ENCODE assay signal across 31 cellular contexts in the genomic region with DNA sequence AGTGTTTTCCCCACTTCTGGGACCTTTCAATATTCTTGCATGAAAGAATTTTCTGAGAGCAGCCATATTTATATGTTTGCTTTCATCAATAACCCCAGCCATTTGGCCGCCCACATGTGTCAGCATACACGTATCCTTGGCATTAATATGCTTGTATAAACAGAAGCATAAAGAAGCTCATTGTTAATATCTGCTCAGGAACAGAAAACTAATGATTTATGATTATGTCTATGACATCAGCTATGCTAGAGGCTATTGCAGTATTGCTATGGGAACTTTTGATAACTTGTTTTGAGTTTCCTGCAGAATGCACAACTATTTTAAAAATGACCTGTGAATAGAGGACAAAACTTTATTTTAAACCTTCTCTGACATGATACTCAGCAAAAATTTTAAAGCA.
"Had no signal": no experiment of that assay in that cellular context is flagged by ENCODE, and none has a peak within 500 bp of the region (broad histone marks: within the 10 kb centered on the region; RNA-seq: fewer than 3 reads in every experiment).

No MANE protein-coding gene starts in this region.

- H3K4me3 Mint-ChIP-seq: activated B cell treated with CpG ODN at 0.5 μM for 24 hours; activated CD4-positive, alpha-beta T cell treated with anti-CD3 and anti-CD28 coated beads for 36 hours; activated naive CD4-positive, alpha-beta T cell treated with anti-CD3 and anti-CD28 coated beads for 36 hours; activated naive CD8-positive, alpha-beta T cell treated with anti-CD3 and anti-CD28 coated beads for 36 hours; effector memory CD8-positive, alpha-beta T cell; immature natural killer cell; natural killer cell treated with Interleukin-12 subunit alpha and Interleukin-12 subunit beta and Interleukin-15 and Interleukin-18, amount 100 ng/mL, for 72 hours; stimulated activated naive CD8-positive, alpha-beta T cell treated with anti-CD3 and anti-CD28 coated beads, Interleukin-15, Interleukin-2, amounts not matched to agents 100 ng/mL and 50 ng/mL, for 24 hours; T-helper 2 cell treated with Interferon-gamma antibody and Interleukin-4, amounts not matched to agents 5 μg/mL and 100 μg/mL, for 36 hours had no signal

- H3K36me3 Mint-ChIP-seq: activated naive CD8-positive, alpha-beta T cell treated with anti-CD3 and anti-CD28 coated beads for 36 hours; immature natural killer cell; natural killer cell treated with Interleukin-12 subunit alpha and Interleukin-12 subunit beta and Interleukin-15 and Interleukin-18, amount 100 ng/mL, for 72 hours had no signal

- H3K27ac Mint-ChIP-seq: activated B cell treated with CpG ODN at 0.5 μM for 24 hours; activated CD4-positive, alpha-beta T cell treated with anti-CD3 and anti-CD28 coated beads for 36 hours; activated naive CD4-positive, alpha-beta T cell treated with anti-CD3 and anti-CD28 coated beads for 36 hours; activated naive CD8-positive, alpha-beta T cell treated with anti-CD3 and anti-CD28 coated beads for 36 hours; effector memory CD8-positive, alpha-beta T cell; immature natural killer cell; natural killer cell treated with Interleukin-12 subunit alpha and Interleukin-12 subunit beta and Interleukin-15 and Interleukin-18, amount 100 ng/mL, for 72 hours; progenitor cell of endocrine pancreas; stimulated activated naive CD8-positive, alpha-beta T cell treated with anti-CD3 and anti-CD28 coated beads, Interleukin-15, Interleukin-2, amounts not matched to agents 100 ng/mL and 50 ng/mL, for 24 hours; T-helper 2 cell treated with Interferon-gamma antibody and Interleukin-4, amounts not matched to agents 5 μg/mL and 100 μg/mL, for 36 hours had no signal

- H3K4me3 ChIP-seq: ascending aorta, left lung, lower lobe of right lung, mucosa of descending colon, skin epidermis, thoracic aorta, uterus had no signal

- H3K9me3 ChIP-seq: ascending aorta, left lung, lower lobe of right lung, mucosa of descending colon, neutrophil, thoracic aorta, uterus had no signal

- H3K36me3 ChIP-seq: ascending aorta, brain microvascular endothelial cell, left lung, lower lobe of right lung, neutrophil, thoracic aorta, uterus had no signal

- H3K9me3 Mint-ChIP-seq: activated B cell treated with CpG ODN at 0.5 μM for 24 hours; activated naive CD4-positive, alpha-beta T cell treated with anti-CD3 and anti-CD28 coated beads for 36 hours; activated naive CD8-positive, alpha-beta T cell treated with anti-CD3 and anti-CD28 coated beads for 36 hours; stimulated activated naive CD8-positive, alpha-beta T cell treated with anti-CD3 and anti-CD28 coated beads, Interleukin-15, Interleukin-2, amounts not matched to agents 100 ng/mL and 50 ng/mL, for 24 hours; T-helper 2 cell treated with Interferon-gamma antibody and Interleukin-4, amounts not matched to agents 5 μg/mL and 100 μg/mL, for 36 hours had no signal

- H3K27ac ChIP-seq: ascending aorta, brain microvascular endothelial cell, left lung, lower lobe of right lung, neutrophil, thoracic aorta, uterus had no signal

- H3K27me3 ChIP-seq: ascending aorta, brain microvascular endothelial cell, left lung, neutrophil, uterus had no signal

- H3K4me1 Mint-ChIP-seq: activated B cell treated with CpG ODN at 0.5 μM for 24 hours; activated CD4-positive, alpha-beta T cell treated with anti-CD3 and anti-CD28 coated beads for 36 hours; activated naive CD8-positive, alpha-beta T cell treated with anti-CD3 and anti-CD28 coated beads for 36 hours; immature natural killer cell had no signal

- H3K4me1 ChIP-seq: ascending aorta, left lung, lower lobe of right lung, uterus had no signal

- H3K27me3 Mint-ChIP-seq: activated B cell treated with CpG ODN at 0.5 μM for 24 hours; activated CD4-positive, alpha-beta T cell treated with anti-CD3 and anti-CD28 coated beads for 36 hours; effector memory CD8-positive, alpha-beta T cell; natural killer cell treated with Interleukin-12 subunit alpha and Interleukin-12 subunit beta and Interleukin-15 and Interleukin-18, amount 100 ng/mL, for 72 hours; progenitor cell of endocrine pancreas; stimulated activated naive CD8-positive, alpha-beta T cell treated with anti-CD3 and anti-CD28 coated beads, Interleukin-15, Interleukin-2, amounts not matched to agents 100 ng/mL and 50 ng/mL, for 24 hours had no signal

- DNase-seq: activated B cell treated with CpG ODN at 0.5 μM for 24 hours; activated CD4-positive, alpha-beta T cell treated with anti-CD3 and anti-CD28 coated beads for 36 hours; activated CD8-positive, alpha-beta memory T cell treated with anti-CD3 and anti-CD28 coated beads for 24 hours; activated effector memory CD4-positive, alpha-beta T cell treated with anti-CD3 and anti-CD28 coated beads, Interleukin-2, amount 50 U/mL, for 16 hours; activated naive CD4-positive, alpha-beta T cell treated with anti-CD3 and anti-CD28 coated beads for 36 hours; activated naive CD8-positive, alpha-beta T cell treated with anti-CD3 and anti-CD28 coated beads for 36 hours; brain microvascular endothelial cell; cortex of kidney; effector memory CD8-positive, alpha-beta T cell; head of caudate nucleus; hypothalamus; immature natural killer cell; kidney glomerular epithelial cell; left lung; lower lobe of right lung; mesendoderm; mucosa of descending colon; retina; stimulated activated CD4-positive, alpha-beta T cell treated with anti-CD3 and anti-CD28 coated beads, Interleukin-12 subunit alpha, Interleukin-12 subunit beta, amount 100 ng/mL, for 4 hours; stimulated activated CD4-positive, alpha-beta T cell treated with anti-CD3 and anti-CD28 coated beads, Interleukin-4, amount 100 ng/mL, for 1 hour; T-helper 1 cell; trophoblast cell; uterus had no signal
